16 cellular contexts compared by ENCODE assay signal in the genomic region with DNA sequence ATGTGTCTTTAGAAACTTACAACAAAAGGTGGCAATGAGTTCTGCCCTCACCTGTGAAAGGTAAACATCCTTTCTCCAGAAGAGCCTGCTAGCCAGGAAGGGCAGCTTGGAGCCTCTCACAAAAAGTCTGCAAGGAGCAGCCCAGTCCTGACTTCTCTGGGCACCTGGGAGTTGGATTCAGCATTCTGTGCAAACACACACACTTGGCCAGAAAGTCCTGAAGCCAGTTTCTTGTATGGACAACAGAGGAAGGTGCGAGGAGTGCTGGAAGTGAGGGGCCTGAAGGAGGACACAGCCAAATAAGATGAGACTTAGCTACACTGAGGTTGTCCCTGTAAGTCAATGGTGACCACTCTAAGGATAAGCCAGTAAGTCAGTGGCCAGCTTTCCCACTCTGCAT. TPM values are rescaled to one million over a fixed set of nuclear protein-coding genes. Genes with fewer than 3 reads are reported as not detected.
DNase-seq lines count a peak whose midpoint lies in the region; ATAC-seq and TF ChIP-seq lines count a peak whose summit lies in the region.
"Had no signal": no experiment of that assay in that cellular context is flagged by ENCODE, and none has a peak within 500 bp of the region (broad histone marks: within the 10 kb centered on the region; RNA-seq: fewer than 3 reads in every experiment).

No MANE protein-coding gene starts in this region.

- H3K4me2 ChIP-seq in OCI-LY3 (ENCODE audit: low read length), result peak overlapping the region; percentile 99

- H3K9ac ChIP-seq in OCI-LY3 (ENCODE audit: low read length) (no peak overlapping the region; the same call in 1 of the 2 replicates), liver (ENCODE audit: low read depth in 1 of 2, low read length in 2 of 2) (no peak overlapping the region)

- H3K9me3 ChIP-seq in OCI-LY3 (ENCODE audit: insufficient read depth, low read length), result peaks cover 12% of the 10 kb centered on the region; the same call in 1 of the 2 replicates
- H3K9me3 ChIP-seq in liver (ENCODE audit: control insufficient read depth in 4 of 4, low read length in 3 of 4), result no peaks in the 10 kb centered on the region
- no peaks in the 10 kb centered on the region for H3K9me3 ChIP-seq in esophagus muscularis mucosa
- H3K9me3 ChIP-seq: BE2C had no signal

- H3K4me3 ChIP-seq in GM12875 (ENCODE audit: low read depth, low read length), result peak overlapping the region; percentile 53
- H3K4me3 ChIP-seq in OCI-LY3 (ENCODE audit: low read length), result peak overlapping the region; percentile 85; the same call in 1 of the 2 replicates
- H3K4me3 ChIP-seq in liver (ENCODE audit: low read depth in 1 of 3, low read length in 3 of 3), result no peak overlapping the region
- H3K4me3 ChIP-seq in esophagus muscularis mucosa, result no peak overlapping the region

- ATAC-seq in HG03378 (IDR thresholded peaks at IDR 0.05; ENCODE audit: unreplicated experiment) (no peak), HG03457 (IDR thresholded peaks at IDR 0.05; ENCODE audit: unreplicated experiment) (no peak)
- ATAC-seq: CD8-positive, alpha-beta T cell; HCT116 had no signal

- WGBS in liver, result 98% methylated on average over 1 of the region's 1 CpG
- 100% methylated on average over 1 of the region's 1 CpG for WGBS in esophagus muscularis mucosa

- no peak for TF ChIP-seq EP300 in esophagus muscularis mucosa (IDR thresholded peaks at IDR 0.05)

- no peaks in the 10 kb centered on the region for H4K20me1 ChIP-seq in OCI-LY3 (ENCODE audit: insufficient read depth, low read length)

- peaks cover 50% of the 10 kb centered on the region for H3K79me2 ChIP-seq in OCI-LY3 (ENCODE audit: low read length)

- TF ChIP-seq POLR2A in esophagus muscularis mucosa (IDR thresholded peaks at IDR 0.05; ENCODE audit: low read depth), result no peak

- H3K27me3 ChIP-seq in OCI-LY3 (ENCODE audit: low read depth, low read length) (no peaks in the 10 kb centered on the region), liver (ENCODE audit: control insufficient read depth in 4 of 4, insufficient read depth in 4 of 4, low read length in 3 of 4) (no peaks in the 10 kb centered on the region), esophagus muscularis mucosa (no peaks in the 10 kb centered on the region)
- H3K27me3 ChIP-seq: BE2C had no signal

- H3K4me1 ChIP-seq in OCI-LY3 (ENCODE audit: low read length), result peaks cover 81% of the 10 kb centered on the region
- H3K4me1 ChIP-seq in liver (ENCODE audit: control insufficient read depth in 4 of 4, insufficient read depth in 4 of 4, low read length in 3 of 4), result peaks cover 1 to 23% (median 13%) of the 10 kb centered on the region in 4 donors
- H3K4me1 ChIP-seq in esophagus muscularis mucosa, result no peaks in the 10 kb centered on the region
- H3K4me1 ChIP-seq: BE2C had no signal

- H2AFZ ChIP-seq in OCI-LY3 (ENCODE audit: low read depth, low read length), result no peak overlapping the region

- no peak for TF ChIP-seq CTCF in GM12875 (IDR thresholded peaks at IDR 0.05; ENCODE audit: borderline replicate concordance, insufficient read depth, low read depth, low read length)
- TF ChIP-seq CTCF in OCI-LY3 (IDR thresholded peaks at IDR 0.05; ENCODE audit: low read depth, low read length), result no peak
- TF ChIP-seq CTCF in liver (IDR thresholded peaks at IDR 0.05; ENCODE audit: low read depth, low read length, missing input control), result no peak
- TF ChIP-seq CTCF in esophagus muscularis mucosa (IDR thresholded peaks at IDR 0.05), result no peak

- no peak for TF ChIP-seq RAD21 in liver (IDR thresholded peaks at IDR 0.05)

- DNase-seq in esophagus muscularis mucosa (ENCODE audit: extremely low spot score), result no peak
- no peak for DNase-seq in germinal center (ENCODE audit: low spot score)
- DNase-seq: BE2C; CD8-positive, alpha-beta T cell; DMS79; KG1; NCI-H1092; NCI-H146; NCI-H2081; SIG-M5 had no signal

- intact Hi-C loops in esophagus muscularis mucosa (cut with DNase I), result no loop called here

- H3K36me3 ChIP-seq in OCI-LY3 (replicated peaks; ENCODE audit: low read depth, low read length), result peaks cover 19% of the 10 kb centered on the region
- H3K36me3 ChIP-seq in liver (ENCODE audit: control insufficient read depth in 4 of 4, insufficient read depth in 3 of 4, low read depth in 1 of 4, low read length in 3 of 4), result no peaks in the 10 kb centered on the region
- H3K36me3 ChIP-seq in esophagus muscularis mucosa, result no peaks in the 10 kb centered on the region
- H3K36me3 ChIP-seq: BE2C had no signal

- H3K27ac ChIP-seq in OCI-LY3 (ENCODE audit: low read length) (0 out of 2 replicates have a peak overlapping the region, but pooled peaks have one; percentile 92), liver (ENCODE audit: low read depth in 1 of 2, low read length in 2 of 2) (peak overlapping the region; percentile 85 to 97), esophagus muscularis mucosa (replicated peaks in 1 of 4) (no peak overlapping the region)

TF ChIP-seq in liver, 16 proteins besides CTCF, POLR2A, EP300 and RAD21:
- TF ChIP-seq HNF4G (IDR thresholded peaks at IDR 0.05), result no peak
- no peak for TF ChIP-seq RXRA (IDR thresholded peaks at IDR 0.05)
- TF ChIP-seq, protein P1, sequence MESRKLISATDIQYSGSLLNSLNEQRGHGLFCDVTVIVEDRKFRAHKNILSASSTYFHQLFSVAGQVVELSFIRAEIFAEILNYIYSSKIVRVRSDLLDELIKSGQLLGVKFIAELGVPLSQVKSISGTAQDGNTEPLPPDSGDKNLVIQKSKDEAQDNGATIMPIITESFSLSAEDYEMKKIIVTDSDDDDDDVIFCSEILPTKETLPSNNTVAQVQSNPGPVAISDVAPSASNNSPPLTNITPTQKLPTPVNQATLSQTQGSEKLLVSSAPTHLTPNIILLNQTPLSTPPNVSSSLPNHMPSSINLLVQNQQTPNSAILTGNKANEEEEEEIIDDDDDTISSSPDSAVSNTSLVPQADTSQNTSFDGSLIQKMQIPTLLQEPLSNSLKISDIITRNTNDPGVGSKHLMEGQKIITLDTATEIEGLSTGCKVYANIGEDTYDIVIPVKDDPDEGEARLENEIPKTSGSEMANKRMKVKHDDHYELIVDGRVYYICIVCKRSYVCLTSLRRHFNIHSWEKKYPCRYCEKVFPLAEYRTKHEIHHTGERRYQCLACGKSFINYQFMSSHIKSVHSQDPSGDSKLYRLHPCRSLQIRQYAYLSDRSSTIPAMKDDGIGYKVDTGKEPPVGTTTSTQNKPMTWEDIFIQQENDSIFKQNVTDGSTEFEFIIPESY (IDR thresholded peaks at IDR 0.05), result no peak
- TF ChIP-seq, protein P2, sequence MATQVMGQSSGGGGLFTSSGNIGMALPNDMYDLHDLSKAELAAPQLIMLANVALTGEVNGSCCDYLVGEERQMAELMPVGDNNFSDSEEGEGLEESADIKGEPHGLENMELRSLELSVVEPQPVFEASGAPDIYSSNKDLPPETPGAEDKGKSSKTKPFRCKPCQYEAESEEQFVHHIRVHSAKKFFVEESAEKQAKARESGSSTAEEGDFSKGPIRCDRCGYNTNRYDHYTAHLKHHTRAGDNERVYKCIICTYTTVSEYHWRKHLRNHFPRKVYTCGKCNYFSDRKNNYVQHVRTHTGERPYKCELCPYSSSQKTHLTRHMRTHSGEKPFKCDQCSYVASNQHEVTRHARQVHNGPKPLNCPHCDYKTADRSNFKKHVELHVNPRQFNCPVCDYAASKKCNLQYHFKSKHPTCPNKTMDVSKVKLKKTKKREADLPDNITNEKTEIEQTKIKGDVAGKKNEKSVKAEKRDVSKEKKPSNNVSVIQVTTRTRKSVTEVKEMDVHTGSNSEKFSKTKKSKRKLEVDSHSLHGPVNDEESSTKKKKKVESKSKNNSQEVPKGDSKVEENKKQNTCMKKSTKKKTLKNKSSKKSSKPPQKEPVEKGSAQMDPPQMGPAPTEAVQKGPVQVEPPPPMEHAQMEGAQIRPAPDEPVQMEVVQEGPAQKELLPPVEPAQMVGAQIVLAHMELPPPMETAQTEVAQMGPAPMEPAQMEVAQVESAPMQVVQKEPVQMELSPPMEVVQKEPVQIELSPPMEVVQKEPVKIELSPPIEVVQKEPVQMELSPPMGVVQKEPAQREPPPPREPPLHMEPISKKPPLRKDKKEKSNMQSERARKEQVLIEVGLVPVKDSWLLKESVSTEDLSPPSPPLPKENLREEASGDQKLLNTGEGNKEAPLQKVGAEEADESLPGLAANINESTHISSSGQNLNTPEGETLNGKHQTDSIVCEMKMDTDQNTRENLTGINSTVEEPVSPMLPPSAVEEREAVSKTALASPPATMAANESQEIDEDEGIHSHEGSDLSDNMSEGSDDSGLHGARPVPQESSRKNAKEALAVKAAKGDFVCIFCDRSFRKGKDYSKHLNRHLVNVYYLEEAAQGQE (IDR thresholded peaks at IDR 0.05), result no peak
- no peak for TF ChIP-seq JUND (IDR thresholded peaks at IDR 0.05)
- no peak for TF ChIP-seq FOXA1 (IDR thresholded peaks at IDR 0.05)
- TF ChIP-seq GABPA (IDR thresholded peaks at IDR 0.05 in 1 of 2, conservative IDR thresholded peaks at IDR 0.05 in 1 of 2), result no peak
- no peak for TF ChIP-seq YY1 (IDR thresholded peaks at IDR 0.05)
- TF ChIP-seq, protein P3, sequence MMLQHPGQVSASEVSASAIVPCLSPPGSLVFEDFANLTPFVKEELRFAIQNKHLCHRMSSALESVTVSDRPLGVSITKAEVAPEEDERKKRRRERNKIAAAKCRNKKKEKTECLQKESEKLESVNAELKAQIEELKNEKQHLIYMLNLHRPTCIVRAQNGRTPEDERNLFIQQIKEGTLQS (IDR thresholded peaks at IDR 0.05), result no peak
- no peak for TF ChIP-seq FOXA2 (IDR thresholded peaks at IDR 0.05)
- no peak for TF ChIP-seq NR2F2 (IDR thresholded peaks at IDR 0.05)
- no peak for TF ChIP-seq TAF1 (conservative IDR thresholded peaks at IDR 0.05)
- TF ChIP-seq, protein P4, sequence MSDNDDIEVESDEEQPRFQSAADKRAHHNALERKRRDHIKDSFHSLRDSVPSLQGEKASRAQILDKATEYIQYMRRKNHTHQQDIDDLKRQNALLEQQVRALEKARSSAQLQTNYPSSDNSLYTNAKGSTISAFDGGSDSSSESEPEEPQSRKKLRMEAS (IDR thresholded peaks at IDR 0.05), result no peak
- no peak for TF ChIP-seq HNF4A (conservative IDR thresholded peaks at IDR 0.05)
- TF ChIP-seq SP1 (IDR thresholded peaks at IDR 0.05), result no peak
- TF ChIP-seq EGR1 (IDR thresholded peaks at IDR 0.05; ENCODE audit: low read depth in 2 of 2), result no peak
TF ChIP-seq in liver: peak in this region for 0.

RNA-seq across cellular contexts. Expression of a gene that starts 52.4 kb away (rescaled TPM):
- 10 to 100 TPM in 1 of 2 donors, 1 to 10 TPM in 1; 8.8 to 23.4 TPM for total RNA-seq in liver
- 10 to 100 TPM in 1 of 2 donors, 1 to 10 TPM in 1; 3.4 to 10.5 TPM for polyA plus RNA-seq in liver
- 10 to 100 TPM; 10.4 to 15.1 (median 10.8) TPM for total RNA-seq in esophagus muscularis mucosa

Comparison
In these comparisons a context has a peak if more than half of its experiments do, and no peak if none do; other contexts are left out.
1. H3K4me3 ChIP-seq: peak in GM12875 (single experiment) and OCI-LY3 (single experiment); none in liver (0 of 3) and esophagus muscularis mucosa (0 of 4).
2. H3K27ac ChIP-seq: peak in OCI-LY3 (single experiment) and liver (2 of 2); none in esophagus muscularis mucosa (0 of 4).